In the genomic region with DNA sequence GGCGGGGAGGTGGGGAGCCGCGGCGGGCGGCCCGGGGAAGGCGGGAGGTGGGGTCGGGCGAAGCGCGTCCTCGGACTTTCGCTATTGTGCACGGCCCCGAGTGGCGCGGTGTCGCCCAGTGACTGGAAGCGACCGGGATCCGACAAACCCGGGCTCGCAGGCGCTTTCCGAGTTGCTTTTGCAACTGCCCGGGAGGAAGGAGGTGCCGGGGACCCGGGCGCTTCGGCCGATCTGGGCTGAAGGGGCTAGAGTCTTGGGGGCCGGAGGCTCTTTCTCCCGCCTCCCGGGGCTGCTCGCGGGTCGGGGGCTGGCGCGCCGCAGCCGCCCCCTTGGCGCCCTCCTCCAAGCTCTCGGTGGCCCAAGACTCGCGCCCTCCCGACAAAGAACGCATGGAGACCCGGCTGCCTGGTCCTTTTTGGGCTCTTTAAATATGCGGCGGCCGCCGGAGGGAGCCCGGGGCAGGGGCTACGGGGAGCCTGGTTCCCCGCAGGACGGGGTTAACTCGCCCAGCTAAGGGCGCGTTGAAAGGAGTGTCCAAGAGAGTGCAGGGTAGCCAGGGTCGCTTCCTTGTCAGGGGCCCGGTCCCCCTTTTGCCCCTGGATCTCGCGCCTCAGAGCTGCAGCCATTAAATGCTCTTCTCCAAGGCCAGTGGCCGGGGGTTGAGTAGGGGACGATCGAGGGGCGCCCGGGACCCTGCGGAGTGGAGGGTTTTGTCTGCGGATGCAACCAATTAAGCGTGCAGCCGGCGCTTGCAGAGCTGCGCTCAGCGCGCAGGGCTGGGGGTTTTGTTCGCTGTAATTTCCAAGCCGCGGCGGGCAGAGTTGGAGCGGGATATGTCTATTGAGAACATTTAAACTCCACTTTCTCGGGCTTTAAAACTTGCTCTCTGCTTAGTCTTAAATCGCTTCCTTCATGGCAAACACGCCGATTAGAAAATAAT, we compare ENCODE assay signal across 8 cellular contexts. TPM values are rescaled to one million over a fixed set of nuclear protein-coding genes. Genes with fewer than 3 reads are reported as not detected.
A peak's percentile ranks its signal among the peaks of the same experiment; 100 is the strongest.
DNase-seq lines count a peak whose midpoint lies in the region; ATAC-seq and TF ChIP-seq lines count a peak whose summit lies in the region.

No MANE protein-coding gene starts in this region.

- H3K36me3 Mint-ChIP-seq in MCF 10A (ENCODE audit: insufficient read depth, unreplicated experiment), result peaks cover 17% of the 10 kb centered on the region

- 1 to 3% (median 1%) methylated on average over 15 to 85 of the region's 85 CpGs for WGBS in stomach, 5 donors

- BruUV-seq in MCF 10A (replicated peaks; lab: Mats Ljungman, UMichigan), result no TSS peak

- no peaks in the 10 kb centered on the region for H3K9me3 ChIP-seq in stomach

- no peak for ATAC-seq in GM21825 (IDR thresholded peaks at IDR 0.05; ENCODE audit: unreplicated experiment)
- no peak for ATAC-seq in HG03139 (IDR thresholded peaks at IDR 0.05; ENCODE audit: unreplicated experiment)

- CTCF ChIA-PET in MCF 10A (lab: Yijun Ruan, JAX), result interaction anchor here (1.5 kb wide), 1 partner anchor 50 kb away, joined by 6 read pairs; no protein-coding TSS in a partner anchor

- H3K27ac ChIP-seq in stomach, result peak overlapping the region in 4 of 5 donors; percentile 42 to 73 (median 57)

- peaks cover 25 to 42% (median 38%) of the 10 kb centered on the region in 4 donors for H3K4me1 ChIP-seq in stomach

- H3K4me3 ChIP-seq in stomach, result peak overlapping the region; percentile 55 to 87 (median 68)

- DNase-seq in Daoy (ENCODE audit: low read depth) (peak; percentile 58), HuH-7.5 (ENCODE audit: low spot score) (peak; percentile 57), MCF 10A (ENCODE audit: unreplicated experiment) (peak; percentile 38), kidney tubule cell (ENCODE audit: low spot score) (peak; percentile 44), stomach (peak; percentile 45), NCI-H2029 treated with DMSO at 0.1 percent for 48 hours (lab: John Stamatoyannopoulos, UW) (no peak)

- H3K27me3 ChIP-seq in stomach, result peaks cover 5 to 75% (median 46%) of the 10 kb centered on the region in 3 donors

- H3K27me3 Mint-ChIP-seq in MCF 10A (ENCODE audit: insufficient read depth, unreplicated experiment), result no peaks in the 10 kb centered on the region

- H3K36me3 ChIP-seq in stomach, result no peaks in the 10 kb centered on the region

- no peak for TF ChIP-seq CTCF in MCF 10A (IDR thresholded peaks at IDR 0.05; ENCODE audit: unreplicated experiment)
- TF ChIP-seq CTCF in stomach (IDR thresholded peaks at IDR 0.05), result no peak

- peaks cover 28% of the 10 kb centered on the region for H3K4me1 Mint-ChIP-seq in MCF 10A (ENCODE audit: insufficient read depth, unreplicated experiment)

- TF ChIP-seq EP300 in stomach (IDR thresholded peaks at IDR 0.05), result no peak

- H3K4me3 Mint-ChIP-seq in MCF 10A (ENCODE audit: unreplicated experiment), result peak overlapping the region; percentile 94

- intact Hi-C loops in MCF 10A (cut with micrococcal nuclease), result loop anchor here (2.0 to 5.0 kb wide), 5 partner anchors 53 to 281 kb away; no protein-coding TSS in a partner anchor
- intact Hi-C loops in stomach (cut with DNase I; ENCODE audit: low total_unique reads), result no loop called here

- POLR2A ChIA-PET in MCF 10A (lab: Yijun Ruan, JAX), result interaction anchor here (0.6 to 9.3 kb wide), 18 partner anchors 8 to 269 kb away, joined by 3 to 87 read pairs (median 4); no protein-coding TSS in a partner anchor

- H3K27ac Mint-ChIP-seq in MCF 10A (ENCODE audit: low read depth, unreplicated experiment), result peak overlapping the region; percentile 90

- no peaks in the 10 kb centered on the region for H3K9me3 Mint-ChIP-seq in MCF 10A (ENCODE audit: unreplicated experiment)

- TF ChIP-seq POLR2A in stomach (IDR thresholded peaks at IDR 0.05), result no peak

RNA-seq across cellular contexts. Expression of gene HMGA2, which starts 1.6 kb away (rescaled TPM):
- total RNA-seq in Daoy (2014; rRNA removed; shearing (Covaris generic)), result 67.7 and 88.0 TPM in 2 replicates
- 78.2 and 80.0 TPM in 2 replicates for total RNA-seq in MCF 10A (2022)
- total RNA-seq in stomach, result 100 to 1,000 TPM in 1 of 5 donors, 1 to 10 TPM in 1, under 1 TPM in 1, not detected in 2; 0.43 to 149 (median 5.7) TPM
- polyA plus RNA-seq in stomach, result under 1 TPM; 0.25 to 0.76 (median 0.62) TPM
